Comparison of ENCODE assay signal across 1 cellular context in genomic region chr3:188194327-188194726, GRCh38.
A peak's percentile ranks its signal among the peaks of the same experiment; 100 is the strongest.
TF ChIP-seq lines count a peak whose summit lies in the region.

No MANE protein-coding gene starts in this region.

TF ChIP-seq in K562, 482 proteins besides CTCF, POLR2A, EP300 and RAD21 (continued from another document):
- TF ChIP-seq ETV1 (tag; conservative IDR thresholded peaks at IDR 0.05; ENCODE audit: low read depth): no peak
- TF ChIP-seq ZNF347 (CRISPR knock-in tag; IDR thresholded peaks at IDR 0.05; ENCODE audit: low read depth): no peak
- TF ChIP-seq COPS2 (conservative IDR thresholded peaks at IDR 0.05): no peak
- 0 out of 2 replicates have a peak, but pooled peaks have one; percentile 4 for TF ChIP-seq NFE2 (IDR thresholded peaks at IDR 0.05; ENCODE audit: low read depth)
